ENCODE assay signal across 8 cellular contexts in the genomic region with DNA sequence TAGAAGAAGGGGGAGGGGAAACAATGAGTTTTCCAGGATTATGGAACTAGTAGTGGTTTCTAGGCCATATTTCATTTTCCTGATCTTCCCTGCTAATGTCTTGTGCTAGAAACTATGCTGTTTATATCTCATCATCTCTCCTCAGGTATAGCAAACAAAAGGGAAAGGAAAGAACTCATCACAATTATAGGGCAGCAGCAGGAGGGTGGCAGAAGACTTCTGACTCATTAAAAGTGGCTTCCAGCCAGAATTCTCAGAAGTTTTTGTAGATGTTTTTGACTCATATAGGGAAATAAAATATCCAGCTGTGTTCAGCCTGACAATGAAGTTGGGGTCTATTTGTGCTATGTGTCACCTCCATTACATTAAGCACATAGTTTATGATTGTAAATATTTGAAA. TPM values are rescaled to one million over a fixed set of nuclear protein-coding genes. Genes with fewer than 3 reads are reported as not detected.
DNase-seq lines count a peak whose midpoint lies in the region; ATAC-seq lines count a peak whose summit lies in the region.

No MANE protein-coding gene starts in this region.

- no peaks in the 10 kb centered on the region for H3K9me3 ChIP-seq in naive thymus-derived CD4-positive, alpha-beta T cell (ENCODE audit: control insufficient read depth in 2 of 3, low read length in 3 of 3)

- ATAC-seq in naive thymus-derived CD4-positive, alpha-beta T cell: peak; percentile 47
- ATAC-seq in HG02623 (IDR thresholded peaks at IDR 0.05; ENCODE audit: unreplicated experiment) (no peak), GM19467 (IDR thresholded peaks at IDR 0.05; ENCODE audit: unreplicated experiment) (no peak), HG03039 (IDR thresholded peaks at IDR 0.05; ENCODE audit: unreplicated experiment) (no peak)

- no peaks in the 10 kb centered on the region for H3K9me3 Mint-ChIP-seq in naive thymus-derived CD4-positive, alpha-beta T cell

- H3K4me3 ChIP-seq in naive thymus-derived CD4-positive, alpha-beta T cell (ENCODE audit: low read length): no peak overlapping the region

- DNase-seq in activated CD4-positive, alpha-beta T cell treated with anti-CD3 and anti-CD28 coated beads for 4 hours: peak; percentile 37 to 50
- no peak for DNase-seq in activated CD4-positive, alpha-beta T cell treated with anti-CD3 and anti-CD28 coated beads, Interleukin-2, amount 50 U/mL, for 48 hours
- peak; percentile 36 for DNase-seq in NCI-H146 (lab: John Stamatoyannopoulos, UW)
- DNase-seq in brain pericyte (ENCODE audit: low read depth, low spot score): peak; percentile 63
- DNase-seq in naive thymus-derived CD4-positive, alpha-beta T cell: peak in 1 of 9 donors; percentile 19

- POLR2A ChIA-PET in naive thymus-derived CD4-positive, alpha-beta T cell (lab: Charles Lee): interaction anchor here (0.6 kb wide), 1 partner anchor 86 kb away, joined by 3 read pairs; no protein-coding TSS in a partner anchor

- no peaks in the 10 kb centered on the region for H3K27me3 ChIP-seq in naive thymus-derived CD4-positive, alpha-beta T cell (ENCODE audit: control insufficient read depth in 2 of 2, insufficient read depth in 2 of 2, low read length in 2 of 2)

- peaks cover 19 to 34% (median 27%) of the 10 kb centered on the region in 7 donors for H3K4me1 Mint-ChIP-seq in naive thymus-derived CD4-positive, alpha-beta T cell

- intact Hi-C loops in naive thymus-derived CD4-positive, alpha-beta T cell (cut with micrococcal nuclease): loop anchor here in 1 of 2 donors (5.0 kb wide), 2 partner anchors 342 to 373 kb away; no protein-coding TSS in a partner anchor

- H3K27ac ChIP-seq in naive thymus-derived CD4-positive, alpha-beta T cell (ENCODE audit: low read depth, low read length): no peak overlapping the region

- peak overlapping the region in 3 of 9 donors; percentile 8 to 21 (median 19) for H3K27ac Mint-ChIP-seq in naive thymus-derived CD4-positive, alpha-beta T cell

- peak overlapping the region in 5 of 10 donors; percentile 12 to 34 (median 31) for H3K4me3 Mint-ChIP-seq in naive thymus-derived CD4-positive, alpha-beta T cell

- H3K36me3 ChIP-seq in naive thymus-derived CD4-positive, alpha-beta T cell (ENCODE audit: control insufficient read depth in 2 of 3, insufficient read depth in 3 of 3, low read length in 3 of 3): peaks cover 0 to 2% (median 0%) of the 10 kb centered on the region in 3 experiments

- peaks cover 0 to 4% (median 0%) of the 10 kb centered on the region in 5 donors for H3K36me3 Mint-ChIP-seq in naive thymus-derived CD4-positive, alpha-beta T cell

- CTCF ChIA-PET in naive thymus-derived CD4-positive, alpha-beta T cell (lab: Charles Lee): interaction anchor here (0.6 to 1.4 kb wide), 2 partner anchors 43 to 323 kb away, joined by 5 read pairs; no protein-coding TSS in a partner anchor

- peaks cover 7 to 40% of the 10 kb centered on the region in 2 donors for H3K4me1 ChIP-seq in naive thymus-derived CD4-positive, alpha-beta T cell (ENCODE audit: control insufficient read depth in 2 of 2, insufficient read depth in 2 of 2, low read length in 2 of 2)

- no peaks in the 10 kb centered on the region for H3K27me3 Mint-ChIP-seq in naive thymus-derived CD4-positive, alpha-beta T cell

RNA-seq across cellular contexts. Expression of a gene that starts 6.5 kb away (rescaled TPM):
- 100 to 1,000 TPM in 1 of 5 experiments, 10 to 100 TPM in 4; 15.7 to 109 (median 28.2) TPM for total RNA-seq in naive thymus-derived CD4-positive, alpha-beta T cell
- 1 to 10 TPM; 6.7 to 7.4 TPM for polyA plus RNA-seq in naive thymus-derived CD4-positive, alpha-beta T cell

Comparison
In these comparisons a context has a peak if more than half of its experiments do, and no peak if none do; other contexts are left out.
1. DNase-seq: peak in activated CD4-positive, alpha-beta T cell treated with anti-CD3 and anti-CD28 coated beads for 4 hours (2 of 2), NCI-H146 (single experiment) and brain pericyte (single experiment); none in activated CD4-positive, alpha-beta T cell treated with anti-CD3 and anti-CD28 coated beads, Interleukin-2, amount 50 U/mL, for 48 hours (0 of 2).